In the genomic region with DNA sequence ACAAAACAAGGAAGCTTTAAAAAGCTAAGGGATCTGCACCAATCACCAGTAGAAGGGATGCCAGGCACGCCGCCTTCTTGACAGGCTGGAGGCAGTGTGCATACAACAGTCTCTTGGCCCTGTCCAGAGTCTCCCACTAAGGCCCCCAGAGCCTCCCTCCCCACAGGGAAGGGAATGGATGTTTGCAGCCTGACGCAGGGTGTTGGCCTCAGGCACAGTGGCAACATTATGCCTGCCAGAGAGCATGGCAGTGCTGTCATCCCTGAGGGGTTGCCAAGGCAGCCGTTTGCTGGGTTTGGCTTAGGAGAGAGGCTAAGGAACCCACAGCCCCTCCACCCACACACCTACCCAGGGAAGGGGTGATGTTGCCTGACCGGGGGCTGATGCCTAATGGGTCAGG, we compare ENCODE assay signal across 11 cellular contexts. TPM values are rescaled to one million over a fixed set of nuclear protein-coding genes. Genes with fewer than 3 reads are reported as not detected.
DNase-seq lines count a peak whose midpoint lies in the region; ATAC-seq and TF ChIP-seq lines count a peak whose summit lies in the region.
"Had no signal": no experiment of that assay in that cellular context is flagged by ENCODE, and none has a peak within 500 bp of the region (broad histone marks: within the 10 kb centered on the region; RNA-seq: fewer than 3 reads in every experiment).

No MANE protein-coding gene starts in this region.

- WGBS in GM23248 (ENCODE audit: low coverage in 1 of 2, low lambda C conversion rate in 2 of 2, missing lambda C conversion rate in 2 of 2), 2 experiments, result 75 to 81% methylated on average over 5 of the region's 5 CpGs
- 35 to 60% (median 49%) methylated on average over 4 to 5 of the region's 5 CpGs for WGBS in heart left ventricle, 4 donors
- WGBS in sigmoid colon, 2 donors, result 83 to 91% methylated on average over 5 of the region's 5 CpGs

- DNase-seq in GM23248, result peak; percentile 56
- DNase-seq in activated CD8-positive, alpha-beta T cell treated with anti-CD3 and anti-CD28 coated beads for 36 hours, result peak; percentile 25
- peak; percentile 72 to 89 (median 79) for DNase-seq in heart left ventricle
- DNase-seq in sigmoid colon, result peak; percentile 84
- DNase-seq in NCI-H524 treated with DMSO at 0.1 percent for 48 hours (lab: John Stamatoyannopoulos, UW), result no peak
- DNase-seq in stimulated activated CD4-positive, alpha-beta T cell treated with anti-CD3 and anti-CD28 coated beads, Interleukin-12 subunit alpha, Interleukin-12 subunit beta, amount 100 ng/mL, for 4 hours, result no peak
- DNase-seq in NCI-H524 (lab: John Stamatoyannopoulos, UW), result no peak
- DNase-seq: NCI-H446 treated with DMSO at 0.1 percent for 48 hours, T-helper 17 cell had no signal

- H4K20me1 ChIP-seq in GM23248 (ENCODE audit: insufficient read depth), result no peaks in the 10 kb centered on the region

- POLR2A ChIA-PET in activated CD8-positive, alpha-beta T cell treated with anti-CD3 and anti-CD28 coated beads for 36 hours (lab: Charles Lee), result interaction anchor here (0.7 to 1.2 kb wide), 2 partner anchors 10 to 117 kb away, joined by 3 read pairs; no protein-coding TSS in a partner anchor

- H3K27me3 ChIP-seq in GM23248 (replicated peaks; ENCODE audit: insufficient read depth) (no peaks in the 10 kb centered on the region), heart left ventricle (no peaks in the 10 kb centered on the region), sigmoid colon (no peaks in the 10 kb centered on the region)

- TF ChIP-seq POLR2A in heart left ventricle (IDR thresholded peaks at IDR 0.05) (no peak), sigmoid colon (IDR thresholded peaks at IDR 0.05) (no peak)

- H3K27me3 Mint-ChIP-seq in activated CD8-positive, alpha-beta T cell treated with anti-CD3 and anti-CD28 coated beads for 36 hours, result peaks cover 2% of the 10 kb centered on the region
- H3K27me3 Mint-ChIP-seq: naive B cell, T-helper 17 cell had no signal

- H3K4me2 ChIP-seq in GM23248 (ENCODE audit: unreplicated experiment), result no peak overlapping the region

- H3K4me1 ChIP-seq in GM23248 (ENCODE audit: insufficient read depth) (peaks cover 28% of the 10 kb centered on the region), heart left ventricle (peaks cover 10 to 91% (median 81%) of the 10 kb centered on the region in 12 donors), sigmoid colon (peaks cover 0 to 79% (median 61%) of the 10 kb centered on the region in 4 donors)

- H3K27ac ChIP-seq in GM23248, result no peak overlapping the region
- H3K27ac ChIP-seq in heart left ventricle, result peak overlapping the region; percentile 25 to 99 (median 82)
- peak overlapping the region; percentile 44 to 93 (median 68) for H3K27ac ChIP-seq in sigmoid colon

- H3K79me2 ChIP-seq in GM23248 (ENCODE audit: insufficient read depth), result peaks cover 14% of the 10 kb centered on the region

- peak overlapping the region; percentile 95 for H3K27ac Mint-ChIP-seq in activated CD8-positive, alpha-beta T cell treated with anti-CD3 and anti-CD28 coated beads for 36 hours

- CTCF ChIA-PET in activated CD8-positive, alpha-beta T cell treated with anti-CD3 and anti-CD28 coated beads for 36 hours (lab: Charles Lee), result interaction anchor here (4.0 to 22.2 kb wide), 2 partner anchors 10 to 91 kb away, joined by 48 to 874 read pairs; no protein-coding TSS in a partner anchor

- H3K36me3 ChIP-seq in GM23248 (ENCODE audit: low read depth), result no peaks in the 10 kb centered on the region
- H3K36me3 ChIP-seq in heart left ventricle, result peaks cover 0 to 64% (median 41%) of the 10 kb centered on the region in 9 donors
- peaks cover 0 to 10% (median 0%) of the 10 kb centered on the region in 4 donors for H3K36me3 ChIP-seq in sigmoid colon

- ATAC-seq in activated CD8-positive, alpha-beta T cell treated with anti-CD3 and anti-CD28 coated beads for 36 hours, result no peak
- ATAC-seq in heart left ventricle, result peak; percentile 75 to 87 (median 83)
- ATAC-seq in HG03521 (IDR thresholded peaks at IDR 0.05; ENCODE audit: unreplicated experiment), result no peak
- ATAC-seq: T-helper 17 cell had no signal

- TF ChIP-seq CTCF in activated CD8-positive, alpha-beta T cell treated with anti-CD3 and anti-CD28 coated beads for 36 hours (IDR thresholded peaks at IDR 0.05), result no peak
- TF ChIP-seq CTCF in heart left ventricle (IDR thresholded peaks at IDR 0.05) (no peak), sigmoid colon (IDR thresholded peaks at IDR 0.05) (no peak)

- no peak overlapping the region for H3K9ac ChIP-seq in GM23248

- no peaks in the 10 kb centered on the region for H3K9me3 ChIP-seq in GM23248 (ENCODE audit: low read depth)
- no peaks in the 10 kb centered on the region for H3K9me3 ChIP-seq in heart left ventricle
- no peaks in the 10 kb centered on the region for H3K9me3 ChIP-seq in sigmoid colon

- peaks cover 41% of the 10 kb centered on the region for H3K4me1 Mint-ChIP-seq in activated CD8-positive, alpha-beta T cell treated with anti-CD3 and anti-CD28 coated beads for 36 hours (ENCODE audit: low read depth)

- peaks cover 38% of the 10 kb centered on the region for H3F3A ChIP-seq in GM23248 (ENCODE audit: insufficient read depth)

- H3K36me3 Mint-ChIP-seq in activated CD8-positive, alpha-beta T cell treated with anti-CD3 and anti-CD28 coated beads for 36 hours (ENCODE audit: low read depth), result peaks cover 23% of the 10 kb centered on the region
- H3K36me3 Mint-ChIP-seq: naive B cell had no signal

- intact Hi-C loops in activated CD8-positive, alpha-beta T cell treated with anti-CD3 and anti-CD28 coated beads for 36 hours (cut with micrococcal nuclease), result no loop called here
- intact Hi-C loops in heart left ventricle (cut with DNase I), result loop anchor here in 3 of 10 donors (5.0 to 10.0 kb wide), 3 partner anchors 39 to 267 kb away; partner anchors contain the start of gene PFDN1 (in 1 of the 3)
- intact Hi-C loops in sigmoid colon (cut with DNase I), result loop anchor here (10.0 kb wide), 1 partner anchor 267 kb away; no protein-coding TSS in a partner anchor

- peaks cover 3% of the 10 kb centered on the region for H3K9me3 Mint-ChIP-seq in activated CD8-positive, alpha-beta T cell treated with anti-CD3 and anti-CD28 coated beads for 36 hours

- in situ Hi-C loops in GM23248 (cut with MboI), result no loop called here

- TF ChIP-seq EP300 in sigmoid colon (IDR thresholded peaks at IDR 0.05), result no peak

- peak overlapping the region; percentile 74 for H3K4me3 Mint-ChIP-seq in activated CD8-positive, alpha-beta T cell treated with anti-CD3 and anti-CD28 coated beads for 36 hours

- no peak overlapping the region for H3K4me3 ChIP-seq in GM23248
- peak overlapping the region in 7 of 12 donors; percentile 4 to 99 (median 12) for H3K4me3 ChIP-seq in heart left ventricle
- no peak overlapping the region for H3K4me3 ChIP-seq in sigmoid colon

- no peak overlapping the region for H2AFZ ChIP-seq in GM23248

- no peaks in the 10 kb centered on the region for H3K9me2 ChIP-seq in GM23248 (ENCODE audit: insufficient read depth)

RNA-seq across cellular contexts. Expression of gene HBEGF, which starts 4.8 kb away (rescaled TPM):
- total RNA-seq in GM23248 (2014; rRNA removed; shearing (Covaris generic)), result 7.5 and 9.5 TPM in 2 replicates
- polyA plus RNA-seq in GM23248 (2016; fragmentation: Nextera tagmentation; extraction: Ambion mirVana) (4.5 and 4.9 TPM in 2 replicates), heart left ventricle (10 to 100 TPM; 18.2 to 50.7 TPM), sigmoid colon (10 to 100 TPM in 2 of 3 donors, 1 to 10 TPM in 1; 5.4 to 15.0 (median 11.6) TPM)
- total RNA-seq in activated CD8-positive, alpha-beta T cell treated with anti-CD3 and anti-CD28 coated beads for 36 hours, result 1 to 10 TPM; 5.1 to 6.4 TPM
- total RNA-seq in heart left ventricle (10 to 100 TPM; 23.6 to 60.1 (median 34.9) TPM), sigmoid colon (10 to 100 TPM in 2 of 4 donors, 1 to 10 TPM in 2; 4.7 to 17.6 (median 10.4) TPM)

RNA-seq across cellular contexts. Expression of gene SLC4A9, which starts 18.4 kb away (rescaled TPM):
- total RNA-seq in GM23248 (2014; rRNA removed; shearing (Covaris generic)), result not detected in 2 replicates
- not detected in 2 replicates for polyA plus RNA-seq in GM23248 (2016; fragmentation: Nextera tagmentation; extraction: Ambion mirVana)
- total RNA-seq in activated CD8-positive, alpha-beta T cell treated with anti-CD3 and anti-CD28 coated beads for 36 hours, result under 1 TPM in 1 of 2 experiments, not detected in 1; 0.36 TPM
- under 1 TPM in 4 of 9 donors, not detected in 5; 0.08 to 0.20 (median 0.15) TPM for total RNA-seq in heart left ventricle
- polyA plus RNA-seq in heart left ventricle, result under 1 TPM in 1 of 2 donors, not detected in 1; 0.08 TPM
- total RNA-seq in sigmoid colon, result not detected
- polyA plus RNA-seq in sigmoid colon, result under 1 TPM in 1 of 3 donors, not detected in 2; 0.25 TPM
- total RNA-seq: T-helper 17 cell had no signal

RNA-seq across cellular contexts. Expression of gene PFDN1, which starts 38.7 kb away (rescaled TPM):
- 94.3 and 95.8 TPM in 2 replicates for total RNA-seq in GM23248 (2014; rRNA removed; shearing (Covaris generic))
- polyA plus RNA-seq in GM23248 (2016; fragmentation: Nextera tagmentation; extraction: Ambion mirVana), result 87.0 and 99.9 TPM in 2 replicates
- 10 to 100 TPM; 49.1 to 50.6 TPM for total RNA-seq in activated CD8-positive, alpha-beta T cell treated with anti-CD3 and anti-CD28 coated beads for 36 hours
- 100 to 1,000 TPM in 1 of 9 donors, 10 to 100 TPM in 8; 53.8 to 130 (median 72.3) TPM for total RNA-seq in heart left ventricle
- 100 to 1,000 TPM in 1 of 2 donors, 10 to 100 TPM in 1; 93.8 to 140 TPM for polyA plus RNA-seq in heart left ventricle
- total RNA-seq in sigmoid colon, result 100 to 1,000 TPM in 3 of 4 donors, 10 to 100 TPM in 1; 88.2 to 159 (median 123) TPM
- polyA plus RNA-seq in sigmoid colon, result 10 to 100 TPM; 61.8 to 85.9 (median 78.4) TPM

Comparison
In these comparisons a context has a peak if more than half of its experiments do, and no peak if none do; other contexts are left out.
1. DNase-seq: peak in GM23248 (single experiment), activated CD8-positive, alpha-beta T cell treated with anti-CD3 and anti-CD28 coated beads for 36 hours (single experiment), heart left ventricle (5 of 5) and sigmoid colon (single experiment); none in NCI-H524 treated with DMSO at 0.1 percent for 48 hours (single experiment), stimulated activated CD4-positive, alpha-beta T cell treated with anti-CD3 and anti-CD28 coated beads, Interleukin-12 subunit alpha, Interleukin-12 subunit beta, amount 100 ng/mL, for 4 hours (single experiment) and NCI-H524 (0 of 2).
2. H3K4me3 ChIP-seq: peak in heart left ventricle (7 of 12); none in GM23248 (single experiment) and sigmoid colon (0 of 4).
3. ATAC-seq: peak in heart left ventricle (4 of 4); none in activated CD8-positive, alpha-beta T cell treated with anti-CD3 and anti-CD28 coated beads for 36 hours (single experiment) and HG03521 (single experiment).